1 cellular context compared by ENCODE assay signal in the genomic region with DNA sequence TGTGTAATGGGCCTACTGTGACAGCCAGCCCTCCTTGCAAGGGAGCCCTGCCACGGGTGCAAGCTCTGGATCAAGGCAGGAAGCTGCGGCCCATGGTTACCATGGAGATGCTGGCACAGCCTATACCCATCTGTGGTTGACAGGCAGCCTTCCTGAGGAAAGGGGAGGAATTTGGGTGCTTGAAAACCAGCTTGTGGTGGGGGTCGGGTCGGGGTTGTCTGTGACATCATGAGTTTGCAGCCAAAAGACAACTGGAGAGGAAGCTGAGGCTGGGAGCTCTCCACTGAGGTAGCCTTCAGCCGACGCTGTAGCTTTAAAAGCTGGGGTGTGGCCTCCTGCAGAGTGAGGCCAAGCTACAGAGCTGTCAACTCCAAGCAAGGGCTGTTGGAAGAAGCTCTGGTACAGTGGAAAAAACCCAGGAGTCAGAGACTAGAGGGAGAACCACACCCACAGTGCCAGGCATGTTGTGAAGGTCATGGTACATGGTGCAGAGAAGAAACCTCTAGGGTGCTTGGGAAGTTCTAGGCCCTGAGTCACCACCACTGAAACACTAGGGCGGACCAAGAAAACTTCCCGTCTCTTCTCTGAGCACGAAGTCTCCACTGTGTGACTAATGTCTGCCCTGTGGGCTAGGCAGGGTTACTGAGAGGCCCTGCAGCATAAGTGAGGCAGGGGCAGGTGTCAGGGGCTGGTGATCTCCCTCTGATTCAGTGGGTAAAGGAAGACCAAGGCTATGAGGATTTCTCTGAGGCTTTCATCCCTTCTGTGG.
TF ChIP-seq lines count a peak whose summit lies in the region.

No MANE protein-coding gene starts in this region.

TF ChIP-seq in HepG2, 621 proteins besides CTCF, POLR2A, EP300 and RAD21 (continued from another document and continues in another):
- TF ChIP-seq, protein P1, sequence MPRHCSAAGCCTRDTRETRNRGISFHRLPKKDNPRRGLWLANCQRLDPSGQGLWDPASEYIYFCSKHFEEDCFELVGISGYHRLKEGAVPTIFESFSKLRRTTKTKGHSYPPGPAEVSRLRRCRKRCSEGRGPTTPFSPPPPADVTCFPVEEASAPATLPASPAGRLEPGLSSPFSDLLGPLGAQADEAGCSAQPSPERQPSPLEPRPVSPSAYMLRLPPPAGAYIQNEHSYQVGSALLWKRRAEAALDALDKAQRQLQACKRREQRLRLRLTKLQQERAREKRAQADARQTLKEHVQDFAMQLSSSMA (CRISPR knock-in tag; IDR thresholded peaks at IDR 0.05) = peak; percentile 15; the same call in 1 of the 2 replicates
- TF ChIP-seq ZNF790 (CRISPR knock-in tag; IDR thresholded peaks at IDR 0.05; ENCODE audit: borderline replicate concordance) (no peak), CCDC6 (CRISPR knock-in tag; IDR thresholded peaks at IDR 0.05) (0 out of 2 replicates have a peak, but pooled peaks have one; percentile 4), NR2F6 (IDR thresholded peaks at IDR 0.05) (0 out of 2 replicates have a peak, but pooled peaks have one; percentile 7), NR2F6 (CRISPR knock-in tag; IDR thresholded peaks at IDR 0.05) (no peak), ZNF572 (CRISPR knock-in tag; IDR thresholded peaks at IDR 0.05) (peak; percentile 87; the same call in 1 of the 2 replicates), ZMYM4 (CRISPR knock-in tag; IDR thresholded peaks at IDR 0.05) (peak; percentile 36; the same call in 1 of the 2 replicates), KLF11 (CRISPR knock-in tag; IDR thresholded peaks at IDR 0.05) (0 out of 2 replicates have a peak, but pooled peaks have one; percentile 35), IRX3 (CRISPR knock-in tag; IDR thresholded peaks at IDR 0.05; ENCODE audit: borderline replicate concordance, low read depth) (0 out of 2 replicates have a peak, but pooled peaks have one; percentile 33), MXI1 (IDR thresholded peaks at IDR 0.05; ENCODE audit: borderline replicate concordance, low read depth, low read length) (peak; percentile 38; the same call in 1 of the 3 replicates), SMAD3 (CRISPR knock-in tag; IDR thresholded peaks at IDR 0.05) (0 out of 2 replicates have a peak, but pooled peaks have one; percentile 44), ZNF556 (CRISPR knock-in tag; IDR thresholded peaks at IDR 0.05; ENCODE audit: borderline replicate concordance) (0 out of 2 replicates have a peak, but pooled peaks have one; percentile 1), ZNF850 (CRISPR knock-in tag; conservative IDR thresholded peaks at IDR 0.05) (no peak), ZNF570 (CRISPR knock-in tag; IDR thresholded peaks at IDR 0.05; ENCODE audit: borderline replicate concordance) (0 out of 2 replicates have a peak, but pooled peaks have one; percentile 54), ZBTB1 (CRISPR knock-in tag; IDR thresholded peaks at IDR 0.05; ENCODE audit: borderline replicate concordance) (no peak), GATAD2A (CRISPR knock-in tag; IDR thresholded peaks at IDR 0.05) (peak; percentile 43), KDM6A (CRISPR knock-in tag; IDR thresholded peaks at IDR 0.05; ENCODE audit: low read depth) (0 out of 2 replicates have a peak, but pooled peaks have one; percentile 7), ZNF235 (CRISPR knock-in tag; IDR thresholded peaks at IDR 0.05; ENCODE audit: borderline replicate concordance) (peak; percentile 64; the same call in 1 of the 2 replicates), FOXK2 (IDR thresholded peaks at IDR 0.05) (0 out of 2 replicates have a peak, but pooled peaks have one; percentile 18), KAT8 (CRISPR knock-in tag; IDR thresholded peaks at IDR 0.05) (no peak), ZNF230 (CRISPR knock-in tag; IDR thresholded peaks at IDR 0.05) (0 out of 2 replicates have a peak, but pooled peaks have one; percentile 2), SAP130 (CRISPR knock-in tag; IDR thresholded peaks at IDR 0.05; ENCODE audit: low read depth) (peak; percentile 77), FOXO1 (CRISPR knock-in tag; IDR thresholded peaks at IDR 0.05) (no peak), SATB2 (CRISPR knock-in tag; IDR thresholded peaks at IDR 0.05) (no peak), MTA1 (CRISPR knock-in tag; IDR thresholded peaks at IDR 0.05; ENCODE audit: borderline replicate concordance) (0 out of 2 replicates have a peak, but pooled peaks have one; percentile 23)
- TF ChIP-seq, protein P2, sequence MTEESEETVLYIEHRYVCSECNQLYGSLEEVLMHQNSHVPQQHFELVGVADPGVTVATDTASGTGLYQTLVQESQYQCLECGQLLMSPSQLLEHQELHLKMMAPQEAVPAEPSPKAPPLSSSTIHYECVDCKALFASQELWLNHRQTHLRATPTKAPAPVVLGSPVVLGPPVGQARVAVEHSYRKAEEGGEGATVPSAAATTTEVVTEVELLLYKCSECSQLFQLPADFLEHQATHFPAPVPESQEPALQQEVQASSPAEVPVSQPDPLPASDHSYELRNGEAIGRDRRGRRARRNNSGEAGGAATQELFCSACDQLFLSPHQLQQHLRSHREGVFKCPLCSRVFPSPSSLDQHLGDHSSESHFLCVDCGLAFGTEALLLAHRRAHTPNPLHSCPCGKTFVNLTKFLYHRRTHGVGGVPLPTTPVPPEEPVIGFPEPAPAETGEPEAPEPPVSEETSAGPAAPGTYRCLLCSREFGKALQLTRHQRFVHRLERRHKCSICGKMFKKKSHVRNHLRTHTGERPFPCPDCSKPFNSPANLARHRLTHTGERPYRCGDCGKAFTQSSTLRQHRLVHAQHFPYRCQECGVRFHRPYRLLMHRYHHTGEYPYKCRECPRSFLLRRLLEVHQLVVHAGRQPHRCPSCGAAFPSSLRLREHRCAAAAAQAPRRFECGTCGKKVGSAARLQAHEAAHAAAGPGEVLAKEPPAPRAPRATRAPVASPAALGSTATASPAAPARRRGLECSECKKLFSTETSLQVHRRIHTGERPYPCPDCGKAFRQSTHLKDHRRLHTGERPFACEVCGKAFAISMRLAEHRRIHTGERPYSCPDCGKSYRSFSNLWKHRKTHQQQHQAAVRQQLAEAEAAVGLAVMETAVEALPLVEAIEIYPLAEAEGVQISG (CRISPR knock-in tag; IDR thresholded peaks at IDR 0.05) = peak; percentile 28; the same call in 1 of the 2 replicates
- TF ChIP-seq, protein P3, sequence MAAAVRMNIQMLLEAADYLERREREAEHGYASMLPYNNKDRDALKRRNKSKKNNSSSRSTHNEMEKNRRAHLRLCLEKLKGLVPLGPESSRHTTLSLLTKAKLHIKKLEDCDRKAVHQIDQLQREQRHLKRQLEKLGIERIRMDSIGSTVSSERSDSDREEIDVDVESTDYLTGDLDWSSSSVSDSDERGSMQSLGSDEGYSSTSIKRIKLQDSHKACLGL (CRISPR knock-in tag; IDR thresholded peaks at IDR 0.05) = 0 out of 2 replicates have a peak, but pooled peaks have one; percentile 17
- TF ChIP-seq, protein P4, sequence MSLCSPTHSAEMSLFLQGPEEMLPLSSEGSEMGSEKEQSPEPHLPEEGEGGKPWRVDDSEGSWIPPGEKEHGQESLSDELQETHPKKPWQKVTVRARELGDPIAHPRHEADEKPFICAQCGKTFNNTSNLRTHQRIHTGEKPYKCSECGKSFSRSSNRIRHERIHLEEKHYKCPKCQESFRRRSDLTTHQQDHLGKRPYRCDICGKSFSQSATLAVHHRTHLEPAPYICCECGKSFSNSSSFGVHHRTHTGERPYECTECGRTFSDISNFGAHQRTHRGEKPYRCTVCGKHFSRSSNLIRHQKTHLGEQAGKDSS (CRISPR knock-in tag; IDR thresholded peaks at IDR 0.05; ENCODE audit: borderline replicate concordance, low read depth) = 0 out of 2 replicates have a peak, but pooled peaks have one; percentile 36
- TF ChIP-seq, protein P5, sequence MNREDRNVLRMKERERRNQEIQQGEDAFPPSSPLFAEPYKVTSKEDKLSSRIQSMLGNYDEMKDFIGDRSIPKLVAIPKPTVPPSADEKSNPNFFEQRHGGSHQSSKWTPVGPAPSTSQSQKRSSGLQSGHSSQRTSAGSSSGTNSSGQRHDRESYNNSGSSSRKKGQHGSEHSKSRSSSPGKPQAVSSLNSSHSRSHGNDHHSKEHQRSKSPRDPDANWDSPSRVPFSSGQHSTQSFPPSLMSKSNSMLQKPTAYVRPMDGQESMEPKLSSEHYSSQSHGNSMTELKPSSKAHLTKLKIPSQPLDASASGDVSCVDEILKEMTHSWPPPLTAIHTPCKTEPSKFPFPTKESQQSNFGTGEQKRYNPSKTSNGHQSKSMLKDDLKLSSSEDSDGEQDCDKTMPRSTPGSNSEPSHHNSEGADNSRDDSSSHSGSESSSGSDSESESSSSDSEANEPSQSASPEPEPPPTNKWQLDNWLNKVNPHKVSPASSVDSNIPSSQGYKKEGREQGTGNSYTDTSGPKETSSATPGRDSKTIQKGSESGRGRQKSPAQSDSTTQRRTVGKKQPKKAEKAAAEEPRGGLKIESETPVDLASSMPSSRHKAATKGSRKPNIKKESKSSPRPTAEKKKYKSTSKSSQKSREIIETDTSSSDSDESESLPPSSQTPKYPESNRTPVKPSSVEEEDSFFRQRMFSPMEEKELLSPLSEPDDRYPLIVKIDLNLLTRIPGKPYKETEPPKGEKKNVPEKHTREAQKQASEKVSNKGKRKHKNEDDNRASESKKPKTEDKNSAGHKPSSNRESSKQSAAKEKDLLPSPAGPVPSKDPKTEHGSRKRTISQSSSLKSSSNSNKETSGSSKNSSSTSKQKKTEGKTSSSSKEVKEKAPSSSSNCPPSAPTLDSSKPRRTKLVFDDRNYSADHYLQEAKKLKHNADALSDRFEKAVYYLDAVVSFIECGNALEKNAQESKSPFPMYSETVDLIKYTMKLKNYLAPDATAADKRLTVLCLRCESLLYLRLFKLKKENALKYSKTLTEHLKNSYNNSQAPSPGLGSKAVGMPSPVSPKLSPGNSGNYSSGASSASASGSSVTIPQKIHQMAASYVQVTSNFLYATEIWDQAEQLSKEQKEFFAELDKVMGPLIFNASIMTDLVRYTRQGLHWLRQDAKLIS (CRISPR knock-in tag; IDR thresholded peaks at IDR 0.05) = 0 out of 2 replicates have a peak, but pooled peaks have one; percentile 19
- TF ChIP-seq, protein P6, sequence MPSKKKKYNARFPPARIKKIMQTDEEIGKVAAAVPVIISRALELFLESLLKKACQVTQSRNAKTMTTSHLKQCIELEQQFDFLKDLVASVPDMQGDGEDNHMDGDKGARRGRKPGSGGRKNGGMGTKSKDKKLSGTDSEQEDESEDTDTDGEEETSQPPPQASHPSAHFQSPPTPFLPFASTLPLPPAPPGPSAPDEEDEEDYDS (CRISPR knock-in tag; IDR thresholded peaks at IDR 0.05) = 0 out of 2 replicates have a peak, but pooled peaks have one; percentile 37
- TF ChIP-seq, protein P7, sequence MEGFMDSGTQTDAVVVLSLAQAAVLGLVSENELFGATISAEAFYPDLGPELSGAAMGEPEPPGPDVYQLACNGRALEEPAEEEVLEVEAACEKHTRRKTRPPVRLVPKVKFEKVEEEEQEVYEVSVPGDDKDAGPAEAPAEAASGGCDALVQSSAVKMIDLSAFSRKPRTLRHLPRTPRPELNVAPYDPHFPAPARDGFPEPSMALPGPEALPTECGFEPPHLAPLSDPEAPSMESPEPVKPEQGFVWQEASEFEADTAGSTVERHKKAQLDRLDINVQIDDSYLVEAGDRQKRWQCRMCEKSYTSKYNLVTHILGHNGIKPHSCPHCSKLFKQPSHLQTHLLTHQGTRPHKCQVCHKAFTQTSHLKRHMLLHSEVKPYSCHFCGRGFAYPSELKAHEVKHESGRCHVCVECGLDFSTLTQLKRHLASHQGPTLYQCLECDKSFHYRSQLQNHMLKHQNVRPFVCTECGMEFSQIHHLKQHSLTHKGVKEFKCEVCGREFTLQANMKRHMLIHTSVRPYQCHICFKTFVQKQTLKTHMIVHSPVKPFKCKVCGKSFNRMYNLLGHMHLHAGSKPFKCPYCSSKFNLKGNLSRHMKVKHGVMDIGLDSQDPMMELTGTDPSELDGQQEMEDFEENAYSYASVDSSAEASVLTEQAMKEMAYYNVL (CRISPR knock-in tag; IDR thresholded peaks at IDR 0.05; ENCODE audit: borderline replicate concordance) = 0 out of 2 replicates have a peak, but pooled peaks have one; percentile 59
- TF ChIP-seq, protein P8, sequence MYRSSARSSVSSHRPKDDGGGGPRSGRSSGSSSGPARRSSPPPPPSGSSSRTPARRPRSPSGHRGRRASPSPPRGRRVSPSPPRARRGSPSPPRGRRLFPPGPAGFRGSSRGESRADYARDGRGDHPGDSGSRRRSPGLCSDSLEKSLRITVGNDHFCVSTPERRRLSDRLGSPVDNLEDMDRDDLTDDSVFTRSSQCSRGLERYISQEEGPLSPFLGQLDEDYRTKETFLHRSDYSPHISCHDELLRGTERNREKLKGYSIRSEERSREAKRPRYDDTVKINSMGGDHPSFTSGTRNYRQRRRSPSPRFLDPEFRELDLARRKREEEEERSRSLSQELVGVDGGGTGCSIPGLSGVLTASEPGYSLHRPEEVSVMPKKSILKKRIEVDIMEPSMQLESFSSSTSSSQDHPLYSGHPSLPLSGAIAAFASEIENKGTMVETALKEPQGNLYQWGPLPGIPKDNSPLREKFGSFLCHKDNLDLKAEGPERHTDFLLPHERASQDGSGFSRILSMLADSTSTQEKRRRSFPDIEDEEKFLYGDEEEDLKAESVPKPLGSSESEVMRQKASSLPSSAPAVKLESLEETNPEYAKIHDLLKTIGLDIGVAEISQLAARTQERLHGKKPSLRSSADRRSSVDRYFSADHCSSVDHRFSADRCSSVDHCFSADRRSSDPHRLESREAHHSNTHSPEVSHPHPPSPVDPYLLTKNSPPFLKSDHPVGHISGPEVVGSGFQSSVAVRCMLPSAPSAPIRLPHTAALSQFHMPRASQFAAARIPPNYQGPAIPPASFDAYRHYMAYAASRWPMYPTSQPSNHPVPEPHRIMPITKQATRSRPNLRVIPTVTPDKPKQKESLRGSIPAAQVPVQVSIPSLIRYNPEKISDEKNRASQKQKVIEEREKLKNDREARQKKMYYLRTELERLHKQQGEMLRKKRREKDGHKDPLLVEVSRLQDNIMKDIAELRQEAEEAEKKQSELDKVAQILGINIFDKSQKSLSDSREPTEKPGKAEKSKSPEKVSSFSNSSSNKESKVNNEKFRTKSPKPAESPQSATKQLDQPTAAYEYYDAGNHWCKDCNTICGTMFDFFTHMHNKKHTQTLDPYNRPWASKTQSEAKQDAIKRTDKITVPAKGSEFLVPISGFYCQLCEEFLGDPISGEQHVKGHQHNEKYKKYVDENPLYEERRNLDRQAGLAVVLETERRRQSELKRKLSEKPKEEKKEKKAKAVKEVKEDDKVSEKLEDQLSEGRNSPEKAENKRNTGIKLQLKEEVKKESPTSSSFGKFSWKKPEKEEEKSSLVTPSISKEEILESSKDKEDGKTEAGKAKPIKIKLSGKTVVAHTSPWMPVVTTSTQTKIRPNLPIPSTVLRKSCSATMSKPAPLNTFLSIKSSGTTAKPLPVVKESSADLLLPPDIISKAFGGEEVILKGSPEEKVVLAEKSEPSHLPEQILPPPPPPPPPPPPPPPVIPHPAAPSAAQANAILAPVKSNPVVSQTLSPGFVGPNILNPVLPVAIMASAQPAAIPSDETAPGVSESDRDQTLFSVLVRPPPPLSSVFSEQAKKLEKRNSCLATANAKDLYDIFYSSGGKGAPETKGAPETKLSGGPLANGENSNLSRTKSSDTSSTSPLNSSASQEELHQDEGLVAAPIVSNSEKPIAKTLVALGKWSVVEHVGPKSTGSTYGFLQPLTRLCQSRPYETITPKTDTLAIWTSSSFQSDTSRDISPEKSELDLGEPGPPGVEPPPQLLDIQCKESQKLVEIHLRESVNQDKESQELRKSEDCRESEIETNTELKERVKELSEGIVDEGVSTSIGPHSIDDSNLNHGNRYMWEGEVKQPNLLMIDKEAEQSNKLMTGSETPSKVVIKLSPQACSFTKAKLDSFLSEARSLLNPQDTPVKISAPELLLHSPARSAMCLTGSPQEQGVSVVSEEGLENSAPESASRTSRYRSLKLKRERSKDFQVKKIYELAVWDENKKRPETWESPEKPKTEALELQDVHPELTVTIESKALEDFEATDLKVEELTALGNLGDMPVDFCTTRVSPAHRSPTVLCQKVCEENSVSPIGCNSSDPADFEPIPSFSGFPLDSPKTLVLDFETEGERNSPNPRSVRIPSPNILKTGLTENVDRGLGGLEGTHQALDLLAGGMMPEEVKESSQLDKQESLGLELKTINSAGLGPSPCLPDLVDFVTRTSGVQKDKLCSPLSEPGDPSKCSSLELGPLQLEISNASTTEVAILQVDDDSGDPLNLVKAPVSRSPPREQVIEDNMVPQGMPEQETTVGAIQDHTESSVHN (CRISPR knock-in tag; IDR thresholded peaks at IDR 0.05) = 0 out of 2 replicates have a peak, but pooled peaks have one; percentile 67
